27 cellular contexts compared by ENCODE assay signal in genomic region chr10:110093722-110094121, GRCh38.
"Had no signal": no experiment of that assay in that cellular context is flagged by ENCODE, and none has a peak within 500 bp of the region (broad histone marks: within the 10 kb centered on the region; RNA-seq: fewer than 3 reads in every experiment).

No MANE protein-coding gene starts in this region.

- H3K4me3 ChIP-seq: breast epithelium, colonic mucosa, dorsolateral prefrontal cortex, pancreas, psoas muscle, right atrium auricular region, spleen, thyroid gland had no signal

- H3K4me3 Mint-ChIP-seq: activated naive CD8-positive, alpha-beta T cell treated with anti-CD3 and anti-CD28 coated beads, Interleukin-2, amount 10 ng/mL, durations not matched to agents 7 days and 5 days; central memory CD8-positive, alpha-beta T cell; effector memory CD8-positive, alpha-beta T cell; mesothelial cell of epicardium had no signal

- H3K4me1 ChIP-seq: breast epithelium, colonic mucosa, pancreas had no signal

- H3K9me3 ChIP-seq: breast epithelium, colonic mucosa, neutrophil, pancreas, psoas muscle, right atrium auricular region, spleen, thyroid gland had no signal

- H3K36me3 Mint-ChIP-seq: mesothelial cell of epicardium had no signal

- ATAC-seq: effector memory CD8-positive, alpha-beta T cell; esophagus mucosa; left ventricle myocardium superior; naive thymus-derived CD8-positive, alpha-beta T cell; pancreas; psoas muscle had no signal

- H3K9me3 Mint-ChIP-seq: activated naive CD8-positive, alpha-beta T cell treated with anti-CD3 and anti-CD28 coated beads, Interleukin-2, amount 10 ng/mL, durations not matched to agents 7 days and 5 days; central memory CD8-positive, alpha-beta T cell; effector memory CD8-positive, alpha-beta T cell; mesothelial cell of epicardium; naive thymus-derived CD8-positive, alpha-beta T cell had no signal

- H3K4me1 Mint-ChIP-seq: mesothelial cell of epicardium had no signal

- H3K27me3 ChIP-seq: breast epithelium, colonic mucosa, dorsolateral prefrontal cortex, neutrophil, pancreas, right atrium auricular region, spleen, thyroid gland had no signal

- DNase-seq: activated naive CD4-positive, alpha-beta T cell; activated naive CD8-positive, alpha-beta T cell treated with anti-CD3 and anti-CD28 coated beads, Interleukin-2, amount 10 ng/mL, durations not matched to agents 7 days and 5 days; activated T-cell treated with anti-CD3 and anti-CD28 coated beads, Interleukin-2, amount 50 U/mL, for 1 hour; amniotic stem cell; colonic mucosa; dorsolateral prefrontal cortex; effector memory CD8-positive, alpha-beta T cell; foreskin melanocyte; glutamatergic neuron; hippocampal formation; left ventricle myocardium superior; mammary epithelial cell; naive thymus-derived CD8-positive, alpha-beta T cell; pancreas; psoas muscle; spleen; stimulated activated CD4-positive, alpha-beta T cell treated with anti-CD3 and anti-CD28 coated beads, Interleukin-4, amount 100 ng/mL, for 1 hour; stimulated activated naive CD4-positive, alpha-beta T cell; substantia nigra; T-helper 9 cell; thyroid gland had no signal

- H3K27ac ChIP-seq: breast epithelium, colonic mucosa, pancreas, psoas muscle, right atrium auricular region, spleen, thyroid gland had no signal

- H3K27me3 Mint-ChIP-seq: activated naive CD8-positive, alpha-beta T cell treated with anti-CD3 and anti-CD28 coated beads, Interleukin-2, amount 10 ng/mL, durations not matched to agents 7 days and 5 days; central memory CD8-positive, alpha-beta T cell; effector memory CD8-positive, alpha-beta T cell; naive thymus-derived CD8-positive, alpha-beta T cell had no signal

- H3K27ac Mint-ChIP-seq: activated naive CD8-positive, alpha-beta T cell treated with anti-CD3 and anti-CD28 coated beads, Interleukin-2, amount 10 ng/mL, durations not matched to agents 7 days and 5 days; mesothelial cell of epicardium had no signal

- H3K36me3 ChIP-seq: breast epithelium, colonic mucosa, neutrophil, pancreas, right atrium auricular region, spleen, thyroid gland had no signal
